Comparison of ENCODE assay signal across 1 cellular context in the genomic region with DNA sequence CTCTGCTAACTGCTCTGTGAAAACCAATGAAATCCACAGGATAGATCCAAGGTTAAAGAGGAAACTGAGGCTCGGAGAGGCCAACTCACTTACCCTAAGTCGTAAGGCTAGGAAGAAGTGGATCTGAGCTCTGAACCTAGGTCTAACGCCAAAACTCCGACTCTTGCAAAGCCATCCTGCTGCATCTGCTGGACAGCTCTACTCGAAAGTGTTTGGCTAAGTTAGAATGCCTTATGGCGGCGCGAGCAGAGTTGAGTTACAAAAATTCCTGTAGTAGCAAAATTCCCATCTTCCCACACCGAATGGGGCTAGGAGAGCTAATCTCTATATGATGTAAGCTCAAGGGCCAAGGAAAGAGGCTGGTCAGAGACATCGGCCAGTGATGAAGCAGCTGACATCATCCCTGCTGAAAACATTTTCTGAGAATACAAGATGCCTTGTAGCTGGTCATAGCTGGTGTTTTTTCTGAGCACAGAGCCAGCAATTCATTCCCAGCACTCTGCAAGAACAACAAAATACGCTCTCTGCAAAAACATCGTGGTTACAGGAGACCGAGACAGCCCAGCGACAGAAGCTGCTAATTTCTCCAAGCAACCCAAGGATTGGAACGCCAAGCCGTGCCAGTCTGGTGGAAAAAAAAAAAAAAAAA.
TF ChIP-seq lines count a peak whose summit lies in the region.

No MANE protein-coding gene starts in this region.

TF ChIP-seq in neural cell, 6 proteins besides CTCF, POLR2A, EP300 and RAD21 (continued from another document):
- no peak for TF ChIP-seq POLR2AphosphoS5 (IDR thresholded peaks at IDR 0.05)
